In genomic region chr1:67685558-67686271, GRCh38 we compare ENCODE assay signal across 8 cellular contexts. TPM values are rescaled to one million over a fixed set of nuclear protein-coding genes. Genes with fewer than 3 reads are reported as not detected.
A peak's percentile ranks its signal among the peaks of the same experiment; 100 is the strongest.
DNase-seq lines count a peak whose midpoint lies in the region; ATAC-seq lines count a peak whose summit lies in the region.

No MANE protein-coding gene starts in this region.

- peak overlapping the region; percentile 98 for H3K18ac ChIP-seq in trophoblast cell (ENCODE audit: low read length)

- H3K36me3 ChIP-seq in trophoblast cell (ENCODE audit: control insufficient read depth in 1 of 2, insufficient read depth in 2 of 2, low read length in 2 of 2) (peaks cover 2 to 11% of the 10 kb centered on the region in 2 experiments), urinary bladder (ENCODE audit: insufficient read depth) (peaks cover 2% of the 10 kb centered on the region)

- ATAC-seq in HG02981 (IDR thresholded peaks at IDR 0.05; ENCODE audit: unreplicated experiment), result peak; percentile 10

- peaks cover 18% of the 10 kb centered on the region for H3K79me2 ChIP-seq in trophoblast cell (ENCODE audit: control insufficient read depth, insufficient read depth, low read length, poor library complexity)

- peak overlapping the region; percentile 88 for H2BK120ac ChIP-seq in trophoblast cell (ENCODE audit: insufficient read depth, low read length, poor library complexity)

- peak overlapping the region; percentile 96 for H3K4me3 ChIP-seq in trophoblast cell (ENCODE audit: low read depth, low read length)
- peak overlapping the region; percentile 72 for H3K4me3 ChIP-seq in urinary bladder (ENCODE audit: low read depth, low read length)

- H3K9me3 ChIP-seq in trophoblast cell (ENCODE audit: insufficient read depth, low read depth, low read length), result no peaks in the 10 kb centered on the region

- peak overlapping the region; percentile 100 for H3K4ac ChIP-seq in trophoblast cell (ENCODE audit: low read depth, low read length)

- H3K79me1 ChIP-seq in trophoblast cell (ENCODE audit: low read length), result peaks cover 28% of the 10 kb centered on the region

- H2AFZ ChIP-seq in trophoblast cell (ENCODE audit: insufficient read depth, low read length, poor library complexity), result peak overlapping the region; percentile 38

- H2AK5ac ChIP-seq in trophoblast cell (ENCODE audit: low read length), result peak overlapping the region; percentile 61

- H4K12ac ChIP-seq in trophoblast cell (ENCODE audit: low read depth, low read length), result peak overlapping the region; percentile 81

- H3K27ac ChIP-seq in trophoblast cell (ENCODE audit: low read depth, low read length) (peak overlapping the region; percentile 95), urinary bladder (ENCODE audit: low read depth) (peak overlapping the region; percentile 98)

- H2BK5ac ChIP-seq in trophoblast cell (ENCODE audit: low read depth, low read length, poor library complexity), result peak overlapping the region; percentile 84

- intact Hi-C loops in head of caudate nucleus (cut with DNase I), result loop anchor here (10.0 kb wide), 1 partner anchor 69 kb away; no protein-coding TSS in a partner anchor

- H3K23ac ChIP-seq in trophoblast cell (ENCODE audit: low read length), result peak overlapping the region; percentile 45

- H4K8ac ChIP-seq in trophoblast cell (ENCODE audit: low read depth, low read length), result peak overlapping the region; percentile 39

- H2BK12ac ChIP-seq in trophoblast cell (ENCODE audit: low read length), result peak overlapping the region; percentile 44

- no peaks in the 10 kb centered on the region for H3K27me3 ChIP-seq in trophoblast cell (ENCODE audit: insufficient read depth, low read length)

- H3K4me1 ChIP-seq in trophoblast cell (ENCODE audit: control insufficient read depth in 1 of 2, insufficient read depth in 2 of 2, low read length in 2 of 2) (peaks cover 0 to 7% of the 10 kb centered on the region in 2 experiments), urinary bladder (ENCODE audit: insufficient read depth) (no peaks in the 10 kb centered on the region)

- H4K91ac ChIP-seq in trophoblast cell (ENCODE audit: low read depth, low read length), result peak overlapping the region; percentile 85

- DNase-seq in NCI-H82 (lab: John Stamatoyannopoulos, UW), result peak; percentile 67
- DNase-seq in NCI-H82 treated with DMSO at 0.1 percent for 48 hours (lab: John Stamatoyannopoulos, UW; ENCODE audit: unreplicated experiment), result no peak
- peak; percentile 82 for DNase-seq in RKO (ENCODE audit: low spot score)
- DNase-seq in activated gamma-delta T cell treated with Interleukin-2 at 50 U/mL for 16 hours, result peak; percentile 61
- DNase-seq in head of caudate nucleus, result peak in 36 of 42 donors; percentile 5 to 61 (median 33)
- DNase-seq in trophoblast cell, result peak in 1 of 2 donors; percentile 31

- H3K4me2 ChIP-seq in trophoblast cell (ENCODE audit: low read length), result peak overlapping the region; percentile 72

- H3K9ac ChIP-seq in trophoblast cell (ENCODE audit: low read length), result peak overlapping the region; percentile 92

- no CpG with 5 or more reads among the region's 66 CpGs for WGBS in trophoblast cell (ENCODE audit: extremely low coverage, insufficient coverage, insufficient read length)
- under 1% methylated on average over 66 of the region's 66 CpGs for WGBS in urinary bladder

- peak overlapping the region; percentile 41 for H3K14ac ChIP-seq in trophoblast cell (ENCODE audit: low read length)

RNA-seq across cellular contexts. Expression of gene GADD45A, which starts 0.7 kb away (rescaled TPM):
- polyA plus RNA-seq in trophoblast cell (2013), result 81.0 and 84.6 TPM in 2 replicates
- 7.2 TPM for total RNA-seq in urinary bladder
- polyA plus RNA-seq in urinary bladder, result 38.5 TPM
